8 cellular contexts compared by ENCODE assay signal in genomic region chr2:61793389-61793836, GRCh38.
DNase-seq lines count a peak whose midpoint lies in the region; ATAC-seq, FAIRE-seq and TF ChIP-seq lines count a peak whose summit lies in the region.

No MANE protein-coding gene starts in this region.

- H3K18ac ChIP-seq in H1 (ENCODE audit: extremely low read depth, low read length) = no peak overlapping the region

- TF ChIP-seq CTCF in H1 (IDR thresholded peaks at IDR 0.05; ENCODE audit: control extremely low read depth in 1 of 3, insufficient read depth in 1 of 3, low read depth in 1 of 3, low read length in 3 of 3) = peak; percentile 59 to 81 (median 81)

- no peak overlapping the region for H2BK20ac ChIP-seq in H1 (ENCODE audit: low read length)

- H2BK5ac ChIP-seq in H1 (ENCODE audit: low read depth, low read length) = no peak overlapping the region

- no peak overlapping the region for H3K4ac ChIP-seq in H1 (replicated peaks; ENCODE audit: insufficient read length, low read depth, low read length)

- H4K20me1 ChIP-seq in H1 (replicated peaks in 1 of 2; ENCODE audit: control insufficient read depth in 1 of 2, insufficient read depth in 2 of 2, low read length in 2 of 2) = no peaks in the 10 kb centered on the region

- TF ChIP-seq POLR2A in H1 (IDR thresholded peaks at IDR 0.05; ENCODE audit: control extremely low read depth in 1 of 2, low read depth in 2 of 2, low read length in 2 of 2) = no peak

- TF ChIP-seq EP300 in H1 (IDR thresholded peaks at IDR 0.05; ENCODE audit: borderline replicate concordance in 1 of 2, low read depth in 2 of 2, low read length in 2 of 2) = no peak

- H3K79me1 ChIP-seq in H1 (ENCODE audit: low read depth, low read length) = no peaks in the 10 kb centered on the region

- no peaks in the 10 kb centered on the region for H3K79me2 ChIP-seq in H1 (ENCODE audit: control insufficient read depth in 1 of 2, insufficient read depth in 2 of 2, low read length in 2 of 2)

- H4K8ac ChIP-seq in H1 (ENCODE audit: extremely low read depth, insufficient read depth, low read length) = 0 out of 2 replicates have a peak overlapping the region, but pooled peaks have one; percentile 57

- peak overlapping the region; percentile 62; the same call in 1 of the 2 replicates for H3K9ac ChIP-seq in ES-I3 (ENCODE audit: low read depth, low read length)
- H3K9ac ChIP-seq in H1 (replicated peaks in 1 of 4; ENCODE audit: extremely low read depth in 1 of 4, low read depth in 3 of 4, low read length in 3 of 4) = no peak overlapping the region

- no peak overlapping the region for H3K14ac ChIP-seq in H1 (ENCODE audit: insufficient read length)

- FAIRE-seq in H1 (lab: Jason Lieb, UNC) = no peak

- H3K27ac ChIP-seq in H1 (ENCODE audit: low read depth, low read length) = no peak overlapping the region

- H4K5ac ChIP-seq in H1 (ENCODE audit: insufficient read length, low read depth, low read length) = no peak overlapping the region

- H3K9me3 ChIP-seq in ES-I3 (ENCODE audit: control insufficient read depth, insufficient read depth, low read length) (no peaks in the 10 kb centered on the region), H1 (ENCODE audit: insufficient read depth in 2 of 2, low read depth in 1 of 2, low read length in 1 of 2) (no peaks in the 10 kb centered on the region; a peak in 1 of 4 replicates)

- no peak overlapping the region for H2AK5ac ChIP-seq in H1 (ENCODE audit: low read depth, low read length)

- H4K91ac ChIP-seq in H1 (replicated peaks; ENCODE audit: insufficient read length, low read length) = no peak overlapping the region

- no peaks in the 10 kb centered on the region for H3K4me1 ChIP-seq in ES-I3 (ENCODE audit: insufficient read depth, low read length)
- no peaks in the 10 kb centered on the region for H3K4me1 ChIP-seq in H1 (replicated peaks in 1 of 4; ENCODE audit: control insufficient read depth in 3 of 4, insufficient read depth in 4 of 4, low read length in 3 of 4)

- CTCF ChIA-PET in H1 (lab: Charles Lee; ENCODE audit: partially characterized antibody) = interaction anchor here (0.6 to 1.7 kb wide), 9 partner anchors 9 to 1232 kb away, joined by 3 to 9 read pairs (median 4); no protein-coding TSS in a partner anchor

- H2BK15ac ChIP-seq in H1 (ENCODE audit: low read length) = no peak overlapping the region

- peak; percentile 60 to 66 for TF ChIP-seq RAD21 in H1 (IDR thresholded peaks at IDR 0.05 in 1 of 2, conservative IDR thresholded peaks at IDR 0.05 in 1 of 2; ENCODE audit: low read depth in 2 of 2, low read length in 2 of 2)

- ATAC-seq in HG02678 (IDR thresholded peaks at IDR 0.05; ENCODE audit: unreplicated experiment) (peak; percentile 95), GM18870 (IDR thresholded peaks at IDR 0.05; ENCODE audit: unreplicated experiment) (no peak)

- peak overlapping the region; percentile 47 to 64 (median 51); a peak in 7 of 8 replicates for H3K4me3 ChIP-seq in H1 (ENCODE audit: extremely low read depth in 1 of 4, insufficient read depth in 2 of 4, low read depth in 3 of 4, low read length in 4 of 4)

- DNase-seq in NCI-H526 (lab: John Stamatoyannopoulos, UW) = peak; percentile 67 to 93
- peak; percentile 24 to 44 for DNase-seq in activated CD8-positive, alpha-beta memory T cell treated with anti-CD3 and anti-CD28 coated beads for 4 hours (ENCODE audit: low read depth in 2 of 2)
- peak; percentile 62 to 87 for DNase-seq in H1 (ENCODE audit: low read depth in 1 of 2, low spot score in 2 of 2)
- DNase-seq in midbrain (lab: John Stamatoyannopoulos, UW) = peak; percentile 23
- DNase-seq in stimulated activated CD8-positive, alpha-beta memory T cell treated with anti-CD3 and anti-CD28 coated beads, Interleukin-7, amount 100 ng/mL, for 24 hours (ENCODE audit: low read depth) = peak; percentile 24

- no peak overlapping the region for H2BK12ac ChIP-seq in H1 (ENCODE audit: low read depth, low read length)

- no peak overlapping the region for H3K56ac ChIP-seq in H1 (replicated peaks; ENCODE audit: insufficient read length, low read depth, low read length)

- H3K4me2 ChIP-seq in H1 (ENCODE audit: insufficient read depth in 1 of 2, low read depth in 2 of 2, low read length in 2 of 2) = peak overlapping the region; percentile 12 to 83; a peak in 3 of 4 replicates

- H2AFZ ChIP-seq in H1 (ENCODE audit: low read length) = no peak overlapping the region

- no peak overlapping the region for H3K23ac ChIP-seq in H1 (ENCODE audit: insufficient read length)

- H2BK120ac ChIP-seq in H1 (replicated peaks; ENCODE audit: low read depth, low read length) = no peak overlapping the region

- H3K36me3 ChIP-seq in ES-I3 (ENCODE audit: insufficient read depth, low read length) (no peaks in the 10 kb centered on the region), H1 (ENCODE audit: control insufficient read depth in 2 of 4, insufficient read depth in 4 of 4, low read length in 3 of 4) (no peaks in the 10 kb centered on the region)

- POLR2A ChIA-PET in H1 (lab: Charles Lee; ENCODE audit: partially characterized antibody) = interaction anchor here (1.2 kb wide), 1 partner anchor 29 kb away, joined by 5 read pairs; no protein-coding TSS in a partner anchor

- H3K23me2 ChIP-seq in H1 (ENCODE audit: low read depth, low read length) = peaks cover 3% of the 10 kb centered on the region; the same call in 1 of the 2 replicates

- 8% methylated on average over 20 of the region's 20 CpGs; no CpG with 5 or more reads in 1 of the 2 experiments for WGBS in H1 (ENCODE audit: extremely low coverage in 1 of 2, insufficient coverage in 1 of 2, insufficient read length in 1 of 2, insufficient replicate concordance in 2 of 2, low coverage in 1 of 2, low lambda C conversion rate in 2 of 2, missing lambda C conversion rate in 1 of 2), 2 experiments

- H3K27me3 ChIP-seq in H1 (replicated peaks in 1 of 4; ENCODE audit: control insufficient read depth in 3 of 4, extremely low read depth in 1 of 4, insufficient read depth in 3 of 4, low read length in 3 of 4) = no peaks in the 10 kb centered on the region

TF ChIP-seq in H1, 55 proteins besides CTCF, POLR2A, EP300 and RAD21:
- peak; percentile 29 for TF ChIP-seq ASH2L (IDR thresholded peaks at IDR 0.05; ENCODE audit: low read length)
- peak; percentile 37 for TF ChIP-seq CREB1 (IDR thresholded peaks at IDR 0.05)
- no peak for TF ChIP-seq CEBPB (IDR thresholded peaks at IDR 0.05; ENCODE audit: low read depth, low read length)
- peak; percentile 27; the same call in 1 of the 2 replicates for TF ChIP-seq MAX (IDR thresholded peaks at IDR 0.05)
- TF ChIP-seq RBBP5 (IDR thresholded peaks at IDR 0.05; ENCODE audit: borderline replicate concordance, low read depth, low read length) = no peak
- TF ChIP-seq YY1 (IDR thresholded peaks at IDR 0.05; ENCODE audit: low read depth, low read length) = no peak
- TF ChIP-seq TAF1 (IDR thresholded peaks at IDR 0.05; ENCODE audit: low read depth, low read length) = no peak
- peak in 1 of 2 experiments; percentile 45; a peak in 1 of 4 replicates for TF ChIP-seq SIN3A (conservative IDR thresholded peaks at IDR 0.05 in 1 of 2, IDR thresholded peaks at IDR 0.05 in 1 of 2; ENCODE audit: low read depth in 1 of 2, low read length in 2 of 2)
- peak; percentile 77 for TF ChIP-seq KDM4A (IDR thresholded peaks at IDR 0.05; ENCODE audit: low read depth, low read length, severe bottlenecking)

Comparison
In these comparisons a context has a peak if more than half of its experiments do, and no peak if none do; other contexts are left out.
1. DNase-seq: peak in every context shown above with its lines; median percentile 80 in NCI-H526; 74 in H1; 34 in activated CD8-positive, alpha-beta memory T cell treated with anti-CD3 and anti-CD28 coated beads for 4 hours; 24 in stimulated activated CD8-positive, alpha-beta memory T cell treated with anti-CD3 and anti-CD28 coated beads, Interleukin-7, amount 100 ng/mL, for 24 hours; 23 in midbrain.